11 cellular contexts compared by ENCODE assay signal in genomic region chr5:138844812-138845513, GRCh38. TPM values are rescaled to one million over a fixed set of nuclear protein-coding genes. Genes with fewer than 3 reads are reported as not detected.
DNase-seq lines count a peak whose midpoint lies in the region; ATAC-seq and TF ChIP-seq lines count a peak whose summit lies in the region.
"Had no signal": no experiment of that assay in that cellular context is flagged by ENCODE, and none has a peak within 500 bp of the region (broad histone marks: within the 10 kb centered on the region; RNA-seq: fewer than 3 reads in every experiment).

No MANE protein-coding gene starts in this region.

- TF ChIP-seq POLR2A in testis (IDR thresholded peaks at IDR 0.05) = no peak

- no peaks in the 10 kb centered on the region for H3K36me3 ChIP-seq in testis (ENCODE audit: low read depth, missing control alignments)

- in situ Hi-C loops in T47D (cut with HindIII; ENCODE audit: low pct_unique_long_range_greater_than_20kb, low sequenced_read_pairs) = no loop called here

- intact Hi-C loops in testis (cut with DNase I; ENCODE audit: low total_unique reads) = no loop called here
- intact Hi-C loops in posterior vena cava (cut with DNase I) = no loop called here

- H3K27ac ChIP-seq in temporal lobe (ENCODE audit: low read depth, low read length) (peak overlapping the region; percentile 2), testis (no peak overlapping the region)

- H3K9me3 ChIP-seq in testis = no peaks in the 10 kb centered on the region

- peaks cover 25% of the 10 kb centered on the region for H3K4me1 ChIP-seq in testis

- no peak for TF ChIP-seq CTCF in testis (IDR thresholded peaks at IDR 0.05)

- no peak for ATAC-seq in GM18907 (IDR thresholded peaks at IDR 0.05; ENCODE audit: unreplicated experiment)

- H3K4me3 ChIP-seq in testis = no peak overlapping the region

- DNase-seq in HPDE6-E6E7 (ENCODE audit: extremely low spot score) (peak; percentile 29), T47D (ENCODE audit: low read depth in 1 of 2, low spot score in 1 of 2) (peak; percentile 42 to 86), hepatic stellate cell (ENCODE audit: low spot score) (peak; percentile 50), testis (no peak), posterior vena cava (ENCODE audit: low spot score) (no peak), SK-N-DZ (ENCODE audit: low spot score) (no peak)
- DNase-seq: activated CD4-positive, alpha-beta T cell treated with anti-CD3 and anti-CD28 coated beads, Interleukin-2, amount 50 U/mL, for 4 hours; NCI-H774; stimulated activated CD4-positive, alpha-beta T cell treated with anti-CD3 and anti-CD28 coated beads, Interleukin-4, amount 100 ng/mL, for 24 hours had no signal

- WGBS in testis, 2 donors = 44 to 47% methylated on average over 6 of the region's 6 CpGs

- no peaks in the 10 kb centered on the region for H3K27me3 ChIP-seq in testis

RNA-seq across cellular contexts. Expression of gene LRRTM2, which starts 30.2 kb away (rescaled TPM):
- total RNA-seq in temporal lobe = 118 TPM
- total RNA-seq in testis = under 1 TPM; 0.16 to 0.19 TPM
- polyA plus RNA-seq in testis (ENCODE audit: insufficient read depth, low read depth, low replicate concordance) = 0.09 TPM
- under 1 TPM; 0.09 to 0.10 TPM for total RNA-seq in posterior vena cava
- polyA plus RNA-seq in SK-N-DZ (2014; cell fraction: cytosol; rRNA removed) = 2.4 and 5.7 TPM in 2 replicates
- 2.6 and 2.9 TPM in 2 replicates for polyA plus RNA-seq in SK-N-DZ (2014; cell fraction: nucleus; rRNA removed)

Comparison
In these comparisons a context has a peak if more than half of its experiments do, and no peak if none do; other contexts are left out.
1. DNase-seq: peak in HPDE6-E6E7 (single experiment), T47D (2 of 2) and hepatic stellate cell (single experiment); none in testis (single experiment), posterior vena cava (single experiment) and SK-N-DZ (single experiment).
2. RNA of gene LRRTM2, which starts 30.2 kb away (total RNA-seq): 118 TPM in temporal lobe (single experiment); 0.16 to 0.19 TPM in testis and 0.09 to 0.10 TPM in posterior vena cava; every median in the first group is over 100 times any median in the second.